ENCODE assay signal across 1 cellular context in the genomic region with DNA sequence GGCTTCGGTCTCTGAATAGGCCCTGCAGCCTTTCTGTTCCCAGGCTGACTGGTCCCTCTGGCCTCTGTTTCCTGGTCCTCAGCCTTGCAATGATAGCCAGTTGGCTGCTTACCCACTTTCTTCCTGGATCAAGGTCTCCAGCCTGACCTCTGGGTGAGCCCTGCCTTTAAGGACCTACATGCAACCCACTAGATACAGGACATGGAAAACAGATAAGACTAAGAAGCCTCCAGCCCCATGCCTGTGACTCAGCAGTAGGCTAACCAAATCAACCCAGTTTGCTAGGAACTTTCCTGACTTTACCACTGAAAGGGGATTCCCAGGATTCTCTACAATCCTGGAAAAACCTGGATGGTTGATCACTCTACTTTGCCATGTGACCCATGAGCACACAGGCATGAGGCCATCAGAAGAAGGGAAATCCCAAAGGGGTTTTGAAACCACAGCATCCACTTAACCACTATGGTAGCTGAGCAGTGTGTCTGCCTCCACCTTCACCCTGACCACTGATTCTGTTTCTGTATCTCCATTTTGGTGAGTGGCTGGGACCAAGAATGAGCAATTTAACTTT.
TF ChIP-seq lines count a peak whose summit lies in the region.

No MANE protein-coding gene starts in this region.

TF ChIP-seq in K562, 482 proteins besides CTCF, POLR2A, EP300 and RAD21 (continued from another document and continues in another):
- TF ChIP-seq, protein P1, sequence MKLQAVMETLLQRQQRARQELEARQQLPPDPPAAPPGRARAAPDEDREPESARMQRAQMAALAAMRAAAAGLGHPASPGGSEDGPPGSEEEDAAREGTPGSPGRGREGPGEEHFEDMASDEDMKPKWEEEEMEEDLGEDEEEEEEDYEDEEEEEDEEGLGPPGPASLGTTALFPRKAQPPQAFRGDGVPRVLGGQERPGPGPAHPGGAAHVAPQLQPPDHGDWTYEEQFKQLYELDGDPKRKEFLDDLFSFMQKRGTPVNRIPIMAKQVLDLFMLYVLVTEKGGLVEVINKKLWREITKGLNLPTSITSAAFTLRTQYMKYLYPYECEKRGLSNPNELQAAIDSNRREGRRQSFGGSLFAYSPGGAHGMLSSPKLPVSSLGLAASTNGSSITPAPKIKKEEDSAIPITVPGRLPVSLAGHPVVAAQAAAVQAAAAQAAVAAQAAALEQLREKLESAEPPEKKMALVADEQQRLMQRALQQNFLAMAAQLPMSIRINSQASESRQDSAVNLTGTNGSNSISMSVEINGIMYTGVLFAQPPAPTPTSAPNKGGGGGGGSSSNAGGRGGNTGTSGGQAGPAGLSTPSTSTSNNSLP (IDR thresholded peaks at IDR 0.05; ENCODE audit: borderline replicate concordance, low read depth, low read length): peak; percentile 86; the same call in 1 of the 2 replicates
- TF ChIP-seq CHD2 (IDR thresholded peaks at IDR 0.05; ENCODE audit: low read depth, low read length): no peak
- no peak for TF ChIP-seq PURB (CRISPR knock-in tag; IDR thresholded peaks at IDR 0.05; ENCODE audit: low read depth)
- TF ChIP-seq, protein P2, sequence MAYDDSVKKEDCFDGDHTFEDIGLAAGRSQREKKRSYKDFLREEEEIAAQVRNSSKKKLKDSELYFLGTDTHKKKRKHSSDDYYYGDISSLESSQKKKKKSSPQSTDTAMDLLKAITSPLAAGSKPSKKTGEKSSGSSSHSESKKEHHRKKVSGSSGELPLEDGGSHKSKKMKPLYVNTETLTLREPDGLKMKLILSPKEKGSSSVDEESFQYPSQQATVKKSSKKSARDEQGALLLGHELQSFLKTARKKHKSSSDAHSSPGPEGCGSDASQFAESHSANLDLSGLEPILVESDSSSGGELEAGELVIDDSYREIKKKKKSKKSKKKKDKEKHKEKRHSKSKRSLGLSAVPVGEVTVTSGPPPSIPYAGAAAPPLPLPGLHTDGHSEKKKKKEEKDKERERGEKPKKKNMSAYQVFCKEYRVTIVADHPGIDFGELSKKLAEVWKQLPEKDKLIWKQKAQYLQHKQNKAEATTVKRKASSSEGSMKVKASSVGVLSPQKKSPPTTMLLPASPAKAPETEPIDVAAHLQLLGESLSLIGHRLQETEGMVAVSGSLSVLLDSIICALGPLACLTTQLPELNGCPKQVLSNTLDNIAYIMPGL (CRISPR knock-in tag; IDR thresholded peaks at IDR 0.05): no peak
- peak; percentile 71; the same call in 1 of the 2 replicates for TF ChIP-seq TOE1 (IDR thresholded peaks at IDR 0.05; ENCODE audit: borderline replicate concordance)
- TF ChIP-seq TOE1 (CRISPR knock-in tag; IDR thresholded peaks at IDR 0.05; ENCODE audit: borderline replicate concordance, low read depth): no peak
- no peak for TF ChIP-seq RHOXF2B (CRISPR knock-in tag; conservative IDR thresholded peaks at IDR 0.05)
- no peak for TF ChIP-seq MCM5 (IDR thresholded peaks at IDR 0.05; ENCODE audit: low read depth)
- TF ChIP-seq SMAD2 (IDR thresholded peaks at IDR 0.05; ENCODE audit: low read depth, low read length): no peak
- peak; percentile 38; the same call in 1 of the 2 replicates for TF ChIP-seq PTTG1 (tag; IDR thresholded peaks at IDR 0.05; ENCODE audit: low read depth)
- no peak for TF ChIP-seq HNRNPH1 (optimal IDR thresholded peaks at IDR 0.05; ENCODE audit: low read depth, low read length)
- TF ChIP-seq ZNF766 (CRISPR knock-in tag; conservative IDR thresholded peaks at IDR 0.05): peak; percentile 77; the same call in 1 of the 2 replicates
- no peak for TF ChIP-seq CBFB (CRISPR knock-in tag; IDR thresholded peaks at IDR 0.05)
- TF ChIP-seq ZNF124 (CRISPR knock-in tag; IDR thresholded peaks at IDR 0.05): no peak
- TF ChIP-seq, protein P3, sequence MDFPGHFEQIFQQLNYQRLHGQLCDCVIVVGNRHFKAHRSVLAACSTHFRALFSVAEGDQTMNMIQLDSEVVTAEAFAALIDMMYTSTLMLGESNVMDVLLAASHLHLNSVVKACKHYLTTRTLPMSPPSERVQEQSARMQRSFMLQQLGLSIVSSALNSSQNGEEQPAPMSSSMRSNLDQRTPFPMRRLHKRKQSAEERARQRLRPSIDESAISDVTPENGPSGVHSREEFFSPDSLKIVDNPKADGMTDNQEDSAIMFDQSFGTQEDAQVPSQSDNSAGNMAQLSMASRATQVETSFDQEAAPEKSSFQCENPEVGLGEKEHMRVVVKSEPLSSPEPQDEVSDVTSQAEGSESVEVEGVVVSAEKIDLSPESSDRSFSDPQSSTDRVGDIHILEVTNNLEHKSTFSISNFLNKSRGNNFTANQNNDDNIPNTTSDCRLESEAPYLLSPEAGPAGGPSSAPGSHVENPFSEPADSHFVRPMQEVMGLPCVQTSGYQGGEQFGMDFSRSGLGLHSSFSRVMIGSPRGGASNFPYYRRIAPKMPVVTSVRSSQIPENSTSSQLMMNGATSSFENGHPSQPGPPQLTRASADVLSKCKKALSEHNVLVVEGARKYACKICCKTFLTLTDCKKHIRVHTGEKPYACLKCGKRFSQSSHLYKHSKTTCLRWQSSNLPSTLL (IDR thresholded peaks at IDR 0.05): no peak
- TF ChIP-seq NFXL1 (CRISPR knock-in tag; IDR thresholded peaks at IDR 0.05): no peak; the same call in 1 of the 2 replicates
- TF ChIP-seq TAF7 (tag; IDR thresholded peaks at IDR 0.05): no peak
- TF ChIP-seq IFI16 (CRISPR knock-in tag; IDR thresholded peaks at IDR 0.05): no peak
- TF ChIP-seq NR4A1 (CRISPR knock-in tag; IDR thresholded peaks at IDR 0.05): no peak
- peak; percentile 66; the same call in 1 of the 2 replicates for TF ChIP-seq NR4A1 (tag; IDR thresholded peaks at IDR 0.05)
- TF ChIP-seq ESRRB (CRISPR knock-in tag; IDR thresholded peaks at IDR 0.05; ENCODE audit: borderline replicate concordance): no peak
- TF ChIP-seq ZNF561 (CRISPR knock-in tag; conservative IDR thresholded peaks at IDR 0.05): no peak
- no peak for TF ChIP-seq ZNF12 (CRISPR knock-in tag; IDR thresholded peaks at IDR 0.05)
- TF ChIP-seq, protein P4, sequence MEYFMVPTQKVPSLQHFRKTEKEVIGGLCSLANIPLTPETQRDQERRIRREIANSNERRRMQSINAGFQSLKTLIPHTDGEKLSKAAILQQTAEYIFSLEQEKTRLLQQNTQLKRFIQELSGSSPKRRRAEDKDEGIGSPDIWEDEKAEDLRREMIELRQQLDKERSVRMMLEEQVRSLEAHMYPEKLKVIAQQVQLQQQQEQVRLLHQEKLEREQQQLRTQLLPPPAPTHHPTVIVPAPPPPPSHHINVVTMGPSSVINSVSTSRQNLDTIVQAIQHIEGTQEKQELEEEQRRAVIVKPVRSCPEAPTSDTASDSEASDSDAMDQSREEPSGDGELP (CRISPR knock-in tag; IDR thresholded peaks at IDR 0.05; ENCODE audit: borderline replicate concordance): no peak
- TF ChIP-seq ZNF175 (CRISPR knock-in tag; IDR thresholded peaks at IDR 0.05; ENCODE audit: low read depth): peak; percentile 89
- TF ChIP-seq ARID2 (IDR thresholded peaks at IDR 0.05): no peak
- TF ChIP-seq RBM17 (IDR thresholded peaks at IDR 0.05; ENCODE audit: borderline replicate concordance, low read depth, low read length): no peak
- no peak for TF ChIP-seq U2AF2 (optimal IDR thresholded peaks at IDR 0.05; ENCODE audit: low read depth, low read length)
- TF ChIP-seq BCL6 (CRISPR knock-in tag; IDR thresholded peaks at IDR 0.05): no peak
- TF ChIP-seq, protein P5, sequence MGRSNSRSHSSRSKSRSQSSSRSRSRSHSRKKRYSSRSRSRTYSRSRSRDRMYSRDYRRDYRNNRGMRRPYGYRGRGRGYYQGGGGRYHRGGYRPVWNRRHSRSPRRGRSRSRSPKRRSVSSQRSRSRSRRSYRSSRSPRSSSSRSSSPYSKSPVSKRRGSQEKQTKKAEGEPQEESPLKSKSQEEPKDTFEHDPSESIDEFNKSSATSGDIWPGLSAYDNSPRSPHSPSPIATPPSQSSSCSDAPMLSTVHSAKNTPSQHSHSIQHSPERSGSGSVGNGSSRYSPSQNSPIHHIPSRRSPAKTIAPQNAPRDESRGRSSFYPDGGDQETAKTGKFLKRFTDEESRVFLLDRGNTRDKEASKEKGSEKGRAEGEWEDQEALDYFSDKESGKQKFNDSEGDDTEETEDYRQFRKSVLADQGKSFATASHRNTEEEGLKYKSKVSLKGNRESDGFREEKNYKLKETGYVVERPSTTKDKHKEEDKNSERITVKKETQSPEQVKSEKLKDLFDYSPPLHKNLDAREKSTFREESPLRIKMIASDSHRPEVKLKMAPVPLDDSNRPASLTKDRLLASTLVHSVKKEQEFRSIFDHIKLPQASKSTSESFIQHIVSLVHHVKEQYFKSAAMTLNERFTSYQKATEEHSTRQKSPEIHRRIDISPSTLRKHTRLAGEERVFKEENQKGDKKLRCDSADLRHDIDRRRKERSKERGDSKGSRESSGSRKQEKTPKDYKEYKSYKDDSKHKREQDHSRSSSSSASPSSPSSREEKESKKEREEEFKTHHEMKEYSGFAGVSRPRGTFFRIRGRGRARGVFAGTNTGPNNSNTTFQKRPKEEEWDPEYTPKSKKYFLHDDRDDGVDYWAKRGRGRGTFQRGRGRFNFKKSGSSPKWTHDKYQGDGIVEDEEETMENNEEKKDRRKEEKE (IDR thresholded peaks at IDR 0.05; ENCODE audit: borderline replicate concordance in 1 of 2, control insufficient read depth in 1 of 2, low read depth in 2 of 2, low read length in 1 of 2): no peak
- TF ChIP-seq, protein P6, sequence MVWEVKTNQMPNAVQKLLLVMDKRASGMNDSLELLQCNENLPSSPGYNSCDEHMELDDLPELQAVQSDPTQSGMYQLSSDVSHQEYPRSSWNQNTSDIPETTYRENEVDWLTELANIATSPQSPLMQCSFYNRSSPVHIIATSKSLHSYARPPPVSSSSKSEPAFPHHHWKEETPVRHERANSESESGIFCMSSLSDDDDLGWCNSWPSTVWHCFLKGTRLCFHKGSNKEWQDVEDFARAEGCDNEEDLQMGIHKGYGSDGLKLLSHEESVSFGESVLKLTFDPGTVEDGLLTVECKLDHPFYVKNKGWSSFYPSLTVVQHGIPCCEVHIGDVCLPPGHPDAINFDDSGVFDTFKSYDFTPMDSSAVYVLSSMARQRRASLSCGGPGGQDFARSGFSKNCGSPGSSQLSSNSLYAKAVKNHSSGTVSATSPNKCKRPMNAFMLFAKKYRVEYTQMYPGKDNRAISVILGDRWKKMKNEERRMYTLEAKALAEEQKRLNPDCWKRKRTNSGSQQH (CRISPR knock-in tag; IDR thresholded peaks at IDR 0.05): no peak
- TF ChIP-seq ERF (CRISPR knock-in tag; IDR thresholded peaks at IDR 0.05): peak; percentile 51; the same call in 1 of the 2 replicates
- no peak for TF ChIP-seq ETS2 (tag; IDR thresholded peaks at IDR 0.05; ENCODE audit: borderline replicate concordance, poor library complexity, severe bottlenecking)
- peak; percentile 57 for TF ChIP-seq CCNT2 (IDR thresholded peaks at IDR 0.05; ENCODE audit: borderline replicate concordance, extremely low read depth, insufficient read length, low read depth, low read length)
- TF ChIP-seq BCOR (IDR thresholded peaks at IDR 0.05): no peak
- TF ChIP-seq ZNF23 (CRISPR knock-in tag; IDR thresholded peaks at IDR 0.05): no peak
- no peak for TF ChIP-seq MTF1 (CRISPR knock-in tag; IDR thresholded peaks at IDR 0.05; ENCODE audit: borderline replicate concordance)
- TF ChIP-seq, protein P7, sequence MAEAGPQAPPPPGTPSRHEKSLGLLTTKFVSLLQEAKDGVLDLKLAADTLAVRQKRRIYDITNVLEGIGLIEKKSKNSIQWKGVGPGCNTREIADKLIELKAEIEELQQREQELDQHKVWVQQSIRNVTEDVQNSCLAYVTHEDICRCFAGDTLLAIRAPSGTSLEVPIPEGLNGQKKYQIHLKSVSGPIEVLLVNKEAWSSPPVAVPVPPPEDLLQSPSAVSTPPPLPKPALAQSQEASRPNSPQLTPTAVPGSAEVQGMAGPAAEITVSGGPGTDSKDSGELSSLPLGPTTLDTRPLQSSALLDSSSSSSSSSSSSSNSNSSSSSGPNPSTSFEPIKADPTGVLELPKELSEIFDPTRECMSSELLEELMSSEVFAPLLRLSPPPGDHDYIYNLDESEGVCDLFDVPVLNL (CRISPR knock-in tag; IDR thresholded peaks at IDR 0.05; ENCODE audit: low read depth): no peak
- TF ChIP-seq, protein P8, sequence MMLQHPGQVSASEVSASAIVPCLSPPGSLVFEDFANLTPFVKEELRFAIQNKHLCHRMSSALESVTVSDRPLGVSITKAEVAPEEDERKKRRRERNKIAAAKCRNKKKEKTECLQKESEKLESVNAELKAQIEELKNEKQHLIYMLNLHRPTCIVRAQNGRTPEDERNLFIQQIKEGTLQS (IDR thresholded peaks at IDR 0.05): peak; percentile 81
- TF ChIP-seq, protein P8 (CRISPR knock-in tag; conservative IDR thresholded peaks at IDR 0.05): peak; percentile 56; the same call in 1 of the 2 replicates
- TF ChIP-seq ZNF24 (IDR thresholded peaks at IDR 0.05): no peak
- TF ChIP-seq CBX8 (IDR thresholded peaks at IDR 0.05; ENCODE audit: borderline replicate concordance, extremely low read depth, low read depth, low read length, poor library complexity, severe bottlenecking): no peak
- TF ChIP-seq, protein P9, sequence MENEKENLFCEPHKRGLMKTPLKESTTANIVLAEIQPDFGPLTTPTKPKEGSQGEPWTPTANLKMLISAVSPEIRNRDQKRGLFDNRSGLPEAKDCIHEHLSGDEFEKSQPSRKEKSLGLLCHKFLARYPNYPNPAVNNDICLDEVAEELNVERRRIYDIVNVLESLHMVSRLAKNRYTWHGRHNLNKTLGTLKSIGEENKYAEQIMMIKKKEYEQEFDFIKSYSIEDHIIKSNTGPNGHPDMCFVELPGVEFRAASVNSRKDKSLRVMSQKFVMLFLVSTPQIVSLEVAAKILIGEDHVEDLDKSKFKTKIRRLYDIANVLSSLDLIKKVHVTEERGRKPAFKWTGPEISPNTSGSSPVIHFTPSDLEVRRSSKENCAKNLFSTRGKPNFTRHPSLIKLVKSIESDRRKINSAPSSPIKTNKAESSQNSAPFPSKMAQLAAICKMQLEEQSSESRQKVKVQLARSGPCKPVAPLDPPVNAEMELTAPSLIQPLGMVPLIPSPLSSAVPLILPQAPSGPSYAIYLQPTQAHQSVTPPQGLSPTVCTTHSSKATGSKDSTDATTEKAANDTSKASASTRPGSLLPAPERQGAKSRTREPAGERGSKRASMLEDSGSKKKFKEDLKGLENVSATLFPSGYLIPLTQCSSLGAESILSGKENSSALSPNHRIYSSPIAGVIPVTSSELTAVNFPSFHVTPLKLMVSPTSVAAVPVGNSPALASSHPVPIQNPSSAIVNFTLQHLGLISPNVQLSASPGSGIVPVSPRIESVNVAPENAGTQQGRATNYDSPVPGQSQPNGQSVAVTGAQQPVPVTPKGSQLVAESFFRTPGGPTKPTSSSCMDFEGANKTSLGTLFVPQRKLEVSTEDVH (IDR thresholded peaks at IDR 0.05; ENCODE audit: low read depth, partially characterized antibody): no peak
- TF ChIP-seq ZNF184 (CRISPR knock-in tag; IDR thresholded peaks at IDR 0.05): no peak
- no peak for TF ChIP-seq TCFL5 (CRISPR knock-in tag; conservative IDR thresholded peaks at IDR 0.05)
- no peak for TF ChIP-seq GTF2F1 (IDR thresholded peaks at IDR 0.05; ENCODE audit: low read depth, low read length)
- TF ChIP-seq DDX20 (tag; IDR thresholded peaks at IDR 0.05; ENCODE audit: low read depth): no peak
- peak; percentile 85 for TF ChIP-seq DMBX1 (CRISPR knock-in tag; IDR thresholded peaks at IDR 0.05; ENCODE audit: borderline replicate concordance)
- TF ChIP-seq IRF2 (CRISPR knock-in tag; IDR thresholded peaks at IDR 0.05): no peak
- no peak for TF ChIP-seq SREBF1 (IDR thresholded peaks at IDR 0.05; ENCODE audit: borderline replicate concordance, low read depth, low read length)
- no peak for TF ChIP-seq MEF2A (IDR thresholded peaks at IDR 0.05; ENCODE audit: control insufficient read depth, low read depth, low read length)
- no peak for TF ChIP-seq ZNF354B (CRISPR knock-in tag; IDR thresholded peaks at IDR 0.05)
- no peak for TF ChIP-seq ZFP30 (CRISPR knock-in tag; IDR thresholded peaks at IDR 0.05; ENCODE audit: borderline replicate concordance)
- no peak for TF ChIP-seq SMARCA5 (IDR thresholded peaks at IDR 0.05)
